In genomic region chr1:12204140-12204539, GRCh38 we compare ENCODE assay signal across 12 cellular contexts. TPM values are rescaled to one million over a fixed set of nuclear protein-coding genes. Genes with fewer than 3 reads are reported as not detected.
DNase-seq lines count a peak whose midpoint lies in the region; ATAC-seq and TF ChIP-seq lines count a peak whose summit lies in the region.
"Had no signal": no experiment of that assay in that cellular context is flagged by ENCODE, and none has a peak within 500 bp of the region (broad histone marks: within the 10 kb centered on the region; RNA-seq: fewer than 3 reads in every experiment).

No MANE protein-coding gene starts in this region.

- DNase-seq in T-helper 17 cell (no peak), NCI-H2227 (lab: John Stamatoyannopoulos, UW; ENCODE audit: unreplicated experiment) (no peak), globus pallidus (ENCODE audit: low spot score) (no peak), NCI-H2196 treated with DMSO at 0.1 percent for 48 hours (lab: John Stamatoyannopoulos, UW; ENCODE audit: unreplicated experiment) (no peak), progenitor cell of endocrine pancreas (ENCODE audit: low spot score, unreplicated experiment) (no peak)
- peak; percentile 60 for DNase-seq in activated gamma-delta T cell treated with anti-CD3 and anti-CD28 coated beads, Interleukin-2, amount 50 U/mL, for 16 hours (ENCODE audit: low read depth)
- DNase-seq in stimulated activated CD4-positive, alpha-beta T cell treated with anti-CD3 and anti-CD28 coated beads, Interleukin-15, amount 100 ng/mL, for 24 hours: peak; percentile 79
- DNase-seq: effector CD4-positive, alpha-beta T cell; GF-D8; NCI-H446 had no signal

- peak; percentile 36 for ATAC-seq in T-helper 17 cell

- H3K9ac ChIP-seq in BLaER1: no peak overlapping the region

- H3K4me1 Mint-ChIP-seq in T-helper 17 cell (peaks cover 42% of the 10 kb centered on the region), progenitor cell of endocrine pancreas (ENCODE audit: low read depth) (peaks cover 4% of the 10 kb centered on the region)

- peak overlapping the region; percentile 28 for H3K4me3 Mint-ChIP-seq in T-helper 17 cell
- no peak overlapping the region for H3K4me3 Mint-ChIP-seq in progenitor cell of endocrine pancreas (ENCODE audit: low read depth)
- H3K4me3 Mint-ChIP-seq: nephron had no signal

- TF ChIP-seq CTCF in progenitor cell of endocrine pancreas (IDR thresholded peaks at IDR 0.05; ENCODE audit: unreplicated experiment): no peak

- H3K4me1 ChIP-seq in BLaER1: peaks cover 47% of the 10 kb centered on the region

- 0 out of 2 replicates have a peak overlapping the region, but pooled peaks have one; percentile 9 for H3K27ac ChIP-seq in BLaER1

- H3K27ac Mint-ChIP-seq in T-helper 17 cell: peak overlapping the region; percentile 89
- no peak overlapping the region for H3K27ac Mint-ChIP-seq in progenitor cell of endocrine pancreas
- H3K27ac Mint-ChIP-seq: nephron had no signal

- no peaks in the 10 kb centered on the region for H3K36me3 ChIP-seq in BLaER1

- no peaks in the 10 kb centered on the region for H4K20me1 ChIP-seq in BLaER1

- H3K4me2 ChIP-seq in BLaER1: no peak overlapping the region

- peaks cover 11% of the 10 kb centered on the region for H3K36me3 Mint-ChIP-seq in T-helper 17 cell (ENCODE audit: low read depth)
- no peaks in the 10 kb centered on the region for H3K36me3 Mint-ChIP-seq in progenitor cell of endocrine pancreas (ENCODE audit: insufficient read depth)

- no peak overlapping the region for H3K4me3 ChIP-seq in BLaER1

- no peaks in the 10 kb centered on the region for H3K27me3 Mint-ChIP-seq in T-helper 17 cell
- no peaks in the 10 kb centered on the region for H3K27me3 Mint-ChIP-seq in progenitor cell of endocrine pancreas

- no peaks in the 10 kb centered on the region for H3K9me3 Mint-ChIP-seq in progenitor cell of endocrine pancreas (ENCODE audit: low read depth)
- H3K9me3 Mint-ChIP-seq: nephron had no signal

- H3K9me3 ChIP-seq in BLaER1 (no peaks in the 10 kb centered on the region), T-helper 17 cell (ENCODE audit: control insufficient read depth, low read length, poor library complexity, severe bottlenecking) (no peaks in the 10 kb centered on the region)

- H3K27me3 ChIP-seq in BLaER1: no peaks in the 10 kb centered on the region

RNA-seq across cellular contexts. Expression of gene VPS13D, which starts 25.7 kb away (rescaled TPM):
- total RNA-seq in T-helper 17 cell (10 to 100 TPM; 63.5 to 67.6 TPM), progenitor cell of endocrine pancreas (41.0 and 41.9 TPM in 2 replicates)

RNA-seq across cellular contexts. Expression of gene TNFRSF1B, which starts 37.3 kb away (rescaled TPM):
- 100 to 1,000 TPM; 127 to 132 TPM for total RNA-seq in T-helper 17 cell
- total RNA-seq in progenitor cell of endocrine pancreas: not detected in 2 replicates

Comparison
In these comparisons a context has a peak if more than half of its experiments do, and no peak if none do; other contexts are left out.
1. DNase-seq: peak in activated gamma-delta T cell treated with anti-CD3 and anti-CD28 coated beads, Interleukin-2, amount 50 U/mL, for 16 hours (single experiment) and stimulated activated CD4-positive, alpha-beta T cell treated with anti-CD3 and anti-CD28 coated beads, Interleukin-15, amount 100 ng/mL, for 24 hours (single experiment); none in T-helper 17 cell (0 of 3), NCI-H2227 (single experiment), globus pallidus (single experiment), NCI-H2196 treated with DMSO at 0.1 percent for 48 hours (single experiment) and progenitor cell of endocrine pancreas (single experiment).
2. RNA of gene TNFRSF1B, which starts 37.3 kb away (total RNA-seq): 127 to 132 TPM in T-helper 17 cell; not detected in progenitor cell of endocrine pancreas; every median in the first group is over 10 times any median in the second.